Comparison of ENCODE assay signal across 2 cellular contexts in the genomic region with DNA sequence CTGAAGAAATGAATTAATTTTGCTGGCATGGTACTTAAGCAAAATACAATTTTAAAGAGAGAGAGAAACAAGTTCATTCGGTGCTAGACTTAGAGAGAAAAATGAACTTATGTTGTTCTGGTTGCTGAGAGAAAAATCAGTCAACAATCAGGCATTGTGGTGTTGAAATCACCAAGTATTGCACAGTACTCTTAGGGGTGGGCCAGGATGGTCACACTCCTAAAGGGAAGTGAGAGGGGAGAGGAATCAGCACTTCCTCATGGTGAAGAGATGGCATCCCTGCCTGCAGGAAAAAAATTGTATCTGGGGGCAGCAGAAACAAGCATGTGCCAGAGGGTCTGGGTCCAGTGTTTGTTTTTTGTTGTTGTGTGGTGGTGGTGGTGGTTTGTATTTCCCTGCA.
TF ChIP-seq lines count a peak whose summit lies in the region.

No MANE protein-coding gene starts in this region.

TF ChIP-seq in IMR-90, 13 proteins besides CTCF, POLR2A, EP300 and RAD21:
- TF ChIP-seq RFX5 (IDR thresholded peaks at IDR 0.05; ENCODE audit: low read depth, low read length) (no peak), CEBPB (IDR thresholded peaks at IDR 0.05; ENCODE audit: low read depth, low read length) (0 out of 2 replicates have a peak, but pooled peaks have one; percentile 23), MAZ (IDR thresholded peaks at IDR 0.05; ENCODE audit: borderline replicate concordance, low read depth, low read length) (no peak), BHLHE40 (IDR thresholded peaks at IDR 0.05; ENCODE audit: low read depth, low read length) (no peak), USF2 (IDR thresholded peaks at IDR 0.05; ENCODE audit: low read depth, low read length) (no peak)

TF ChIP-seq in SK-N-SH, 30 proteins besides CTCF, POLR2A, EP300 and RAD21:
- TF ChIP-seq SIN3A (IDR thresholded peaks at IDR 0.05; ENCODE audit: borderline replicate concordance, low read depth, low read length) (no peak), TAF1 (IDR thresholded peaks at IDR 0.05; ENCODE audit: borderline replicate concordance, low read depth, low read length) (no peak)
- TF ChIP-seq, protein P1, sequence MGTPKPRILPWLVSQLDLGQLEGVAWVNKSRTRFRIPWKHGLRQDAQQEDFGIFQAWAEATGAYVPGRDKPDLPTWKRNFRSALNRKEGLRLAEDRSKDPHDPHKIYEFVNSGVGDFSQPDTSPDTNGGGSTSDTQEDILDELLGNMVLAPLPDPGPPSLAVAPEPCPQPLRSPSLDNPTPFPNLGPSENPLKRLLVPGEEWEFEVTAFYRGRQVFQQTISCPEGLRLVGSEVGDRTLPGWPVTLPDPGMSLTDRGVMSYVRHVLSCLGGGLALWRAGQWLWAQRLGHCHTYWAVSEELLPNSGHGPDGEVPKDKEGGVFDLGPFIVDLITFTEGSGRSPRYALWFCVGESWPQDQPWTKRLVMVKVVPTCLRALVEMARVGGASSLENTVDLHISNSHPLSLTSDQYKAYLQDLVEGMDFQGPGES (IDR thresholded peaks at IDR 0.05; ENCODE audit: low read depth, low read length): no peak
